ENCODE assay signal across 10 cellular contexts in the genomic region with DNA sequence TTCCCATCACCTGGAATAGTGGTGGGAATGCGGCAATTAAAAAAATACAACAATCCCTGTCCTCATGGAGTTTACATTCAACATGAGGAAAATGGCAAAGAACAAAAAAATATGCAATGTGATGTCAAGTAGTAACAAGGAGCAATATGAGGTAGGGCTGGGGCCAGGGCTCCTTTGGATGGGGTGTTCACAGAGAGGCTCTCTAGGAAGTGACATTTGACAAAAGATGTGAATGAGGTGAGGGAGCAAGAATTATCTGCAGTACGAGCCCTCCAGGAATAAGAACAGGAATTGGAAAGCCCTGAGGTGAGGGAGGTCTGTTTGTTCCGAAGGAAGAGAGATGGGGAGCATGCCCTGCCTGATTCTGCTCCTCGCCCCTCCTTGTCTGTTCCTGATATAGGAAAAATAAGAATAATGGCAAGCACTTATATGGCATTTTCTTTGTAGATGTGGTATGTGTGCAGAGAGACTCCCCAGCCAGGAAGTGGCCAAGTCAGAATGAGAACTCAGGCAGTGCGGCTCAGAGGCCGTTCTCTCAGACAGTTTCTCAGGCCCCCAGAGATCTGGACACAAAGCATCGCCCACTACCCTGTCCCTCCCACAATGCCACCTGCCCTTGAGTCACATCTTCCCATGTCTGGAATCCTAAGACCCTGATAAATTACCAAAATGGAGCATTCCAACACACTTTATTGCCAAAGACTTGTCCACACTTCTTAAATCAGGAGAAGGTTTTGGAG.
DNase-seq lines count a peak whose midpoint lies in the region; ATAC-seq and TF ChIP-seq lines count a peak whose summit lies in the region.
"Had no signal": no experiment of that assay in that cellular context is flagged by ENCODE, and none has a peak within 500 bp of the region (broad histone marks: within the 10 kb centered on the region; RNA-seq: fewer than 3 reads in every experiment).

No MANE protein-coding gene starts in this region.

- WGBS in right cardiac atrium: 77% methylated on average over 7 of the region's 7 CpGs

- no peaks in the 10 kb centered on the region for H3K9me3 ChIP-seq in right cardiac atrium (ENCODE audit: control insufficient read depth, low read length)

- H3K9me3 Mint-ChIP-seq in activated naive CD8-positive, alpha-beta T cell treated with anti-CD3 and anti-CD28 coated beads for 36 hours: peaks cover 7% of the 10 kb centered on the region
- no peaks in the 10 kb centered on the region for H3K9me3 Mint-ChIP-seq in mesothelial cell of epicardium

- no peaks in the 10 kb centered on the region for H3K4me1 ChIP-seq in right cardiac atrium (ENCODE audit: control insufficient read depth, insufficient read depth, low read length)

- DNase-seq in GM10266 (ENCODE audit: extremely low spot score) (peak; percentile 54), right cardiac atrium (no peak), mesothelial cell of epicardium (ENCODE audit: low spot score in 2 of 2, unreplicated experiment in 2 of 2) (no peak), posterior vena cava (ENCODE audit: low spot score) (no peak)
- DNase-seq in activated naive CD8-positive, alpha-beta T cell treated with anti-CD3 and anti-CD28 coated beads for 36 hours: peak; percentile 10
- DNase-seq: brain microvascular endothelial cell had no signal

- H3K4me3 ChIP-seq in right cardiac atrium (ENCODE audit: low read length): no peak overlapping the region

- H3K27me3 Mint-ChIP-seq in activated naive CD8-positive, alpha-beta T cell treated with anti-CD3 and anti-CD28 coated beads for 36 hours: no peaks in the 10 kb centered on the region
- no peaks in the 10 kb centered on the region for H3K27me3 Mint-ChIP-seq in mesothelial cell of epicardium (ENCODE audit: low read depth)

- peaks cover 32% of the 10 kb centered on the region for H3K4me1 Mint-ChIP-seq in activated naive CD8-positive, alpha-beta T cell treated with anti-CD3 and anti-CD28 coated beads for 36 hours
- H3K4me1 Mint-ChIP-seq in mesothelial cell of epicardium: peaks cover 3% of the 10 kb centered on the region

- peak; percentile 78 for ATAC-seq in GM19438 (IDR thresholded peaks at IDR 0.05; ENCODE audit: low read depth, unreplicated experiment)
- ATAC-seq in HG03060 (IDR thresholded peaks at IDR 0.05; ENCODE audit: low read depth, unreplicated experiment): peak; percentile 47
- ATAC-seq in right cardiac atrium: no peak
- ATAC-seq in HG02571 (IDR thresholded peaks at IDR 0.05; ENCODE audit: unreplicated experiment): no peak

- intact Hi-C loops in right cardiac atrium (cut with DNase I) (no loop called here), posterior vena cava (cut with DNase I) (no loop called here)

- peaks cover 55% of the 10 kb centered on the region for H3K36me3 Mint-ChIP-seq in activated naive CD8-positive, alpha-beta T cell treated with anti-CD3 and anti-CD28 coated beads for 36 hours
- H3K36me3 Mint-ChIP-seq in mesothelial cell of epicardium: no peaks in the 10 kb centered on the region

- TF ChIP-seq CTCF in GM10266 (IDR thresholded peaks at IDR 0.05; ENCODE audit: control insufficient read depth, insufficient read depth, low read depth, missing control alignments) (no peak), mesothelial cell of epicardium (IDR thresholded peaks at IDR 0.05; ENCODE audit: unreplicated experiment) (no peak)

- no peaks in the 10 kb centered on the region for H3K27me3 ChIP-seq in right cardiac atrium (ENCODE audit: control insufficient read depth, insufficient read depth)
- H3K27me3 ChIP-seq: brain microvascular endothelial cell had no signal

- no peak overlapping the region for H3K4me3 Mint-ChIP-seq in activated naive CD8-positive, alpha-beta T cell treated with anti-CD3 and anti-CD28 coated beads for 36 hours
- H3K4me3 Mint-ChIP-seq in mesothelial cell of epicardium: no peak overlapping the region

- no peak overlapping the region for H3K27ac ChIP-seq in right cardiac atrium (ENCODE audit: low read length)
- H3K27ac ChIP-seq: brain microvascular endothelial cell, C4-2B had no signal

- H3K27ac Mint-ChIP-seq in activated naive CD8-positive, alpha-beta T cell treated with anti-CD3 and anti-CD28 coated beads for 36 hours: peak overlapping the region; percentile 80
- no peak overlapping the region for H3K27ac Mint-ChIP-seq in mesothelial cell of epicardium

Comparison
In these comparisons a context has a peak if more than half of its experiments do, and no peak if none do; other contexts are left out.
1. DNase-seq: peak in GM10266 (single experiment) and activated naive CD8-positive, alpha-beta T cell treated with anti-CD3 and anti-CD28 coated beads for 36 hours (single experiment); none in right cardiac atrium (0 of 3), mesothelial cell of epicardium (0 of 2) and posterior vena cava (single experiment).
2. ATAC-seq: peak in GM19438 (single experiment) and HG03060 (single experiment); none in right cardiac atrium (0 of 2) and HG02571 (single experiment).